In the genomic region with DNA sequence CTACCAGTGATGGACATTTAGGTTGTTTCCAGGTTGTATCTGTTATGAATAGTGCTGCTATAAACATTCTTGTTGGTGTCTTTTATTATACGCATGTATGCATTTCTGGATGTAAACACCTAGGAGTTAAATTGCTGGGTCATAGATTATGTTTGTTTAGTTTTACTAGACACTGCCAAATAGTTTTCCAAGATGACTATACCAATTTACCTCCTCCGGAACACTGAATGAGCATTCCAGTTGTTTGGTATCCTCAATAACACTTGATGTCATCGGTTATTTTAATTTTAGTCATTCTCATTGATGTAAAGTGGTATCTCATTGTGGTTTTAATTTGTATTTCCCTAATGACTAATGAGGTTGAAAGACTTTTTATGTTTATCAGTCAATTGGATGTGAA, we compare ENCODE assay signal across 1 cellular context.
TF ChIP-seq lines count a peak whose summit lies in the region.

No MANE protein-coding gene starts in this region.

TF ChIP-seq in IMR-90, 13 proteins besides CTCF, POLR2A, EP300 and RAD21 (continued from another document):
- no peak for TF ChIP-seq USF2 (IDR thresholded peaks at IDR 0.05; ENCODE audit: low read depth, low read length)
- no peak for TF ChIP-seq ELK1 (IDR thresholded peaks at IDR 0.05; ENCODE audit: borderline replicate concordance, low read depth, low read length)
- TF ChIP-seq CHD1 (IDR thresholded peaks at IDR 0.05; ENCODE audit: low read depth, low read length), result no peak
- TF ChIP-seq MXI1 (IDR thresholded peaks at IDR 0.05; ENCODE audit: borderline replicate concordance, low read depth, low read length), result no peak
- no peak for TF ChIP-seq RFX5 (IDR thresholded peaks at IDR 0.05; ENCODE audit: low read depth, low read length)
